In the genomic region with DNA sequence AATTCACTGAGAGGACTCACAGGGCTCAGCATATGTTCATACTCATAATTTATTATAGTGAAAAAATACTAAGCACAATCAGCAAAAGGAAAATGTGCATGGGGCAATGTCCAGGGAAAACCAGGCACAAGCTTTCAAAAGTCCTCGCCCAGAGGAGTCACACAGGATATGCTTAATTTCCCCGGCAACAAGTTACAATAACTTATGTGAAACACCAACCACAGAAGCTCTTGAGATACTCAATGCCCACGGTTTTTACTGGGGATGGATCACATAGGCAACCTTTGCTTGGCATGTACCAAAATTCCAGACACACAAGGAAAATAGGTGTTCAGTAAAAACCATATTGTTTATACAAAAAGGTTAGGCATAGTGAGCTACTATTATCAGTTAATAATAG, we compare ENCODE assay signal across 1 cellular context.
TF ChIP-seq lines count a peak whose summit lies in the region.

No MANE protein-coding gene starts in this region.

TF ChIP-seq in GM23338, 12 proteins besides CTCF, POLR2A, EP300 and RAD21 (continued from another document):
- no peak for TF ChIP-seq ZNF462 (CRISPR knock-in tag; IDR thresholded peaks at IDR 0.05)
- TF ChIP-seq NANOG (IDR thresholded peaks at IDR 0.05; ENCODE audit: borderline replicate concordance): no peak
- TF ChIP-seq STAT1 (IDR thresholded peaks at IDR 0.05; ENCODE audit: unreplicated experiment): no peak
- no peak for TF ChIP-seq ETS1 (IDR thresholded peaks at IDR 0.05)
- TF ChIP-seq CREB1 (CRISPR knock-in tag; IDR thresholded peaks at IDR 0.05; ENCODE audit: low read depth): no peak
- no peak for TF ChIP-seq REST (IDR thresholded peaks at IDR 0.05; ENCODE audit: unreplicated experiment)
TF ChIP-seq in GM23338: peak in this region for 0.
